19 cellular contexts compared by ENCODE assay signal in the genomic region with DNA sequence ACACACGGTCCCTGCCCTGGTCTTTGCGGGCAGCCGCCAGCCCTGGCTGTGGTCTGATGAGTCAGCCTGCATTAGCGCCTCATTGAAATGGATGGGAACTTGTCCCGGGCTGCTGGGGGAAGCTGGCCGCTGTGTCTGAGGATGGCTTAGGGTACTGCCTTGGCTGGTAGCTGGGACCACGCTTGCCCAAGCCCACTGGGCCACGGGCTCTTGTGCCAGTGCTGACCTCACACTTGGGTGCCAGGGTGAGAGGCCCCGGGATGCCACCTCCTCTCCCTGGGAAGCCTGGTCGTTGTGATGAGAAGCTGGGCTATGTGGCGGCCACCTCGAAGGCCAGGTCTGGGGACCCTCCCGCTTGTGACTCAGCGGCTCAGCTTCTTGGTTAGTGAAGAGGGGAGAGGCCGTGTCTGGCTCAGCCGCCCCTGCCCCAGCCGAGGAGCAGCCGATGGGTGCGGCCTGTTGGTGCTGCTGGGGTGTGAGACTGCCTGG. TPM values are rescaled to one million over a fixed set of nuclear protein-coding genes. Genes with fewer than 3 reads are reported as not detected.
DNase-seq lines count a peak whose midpoint lies in the region; ATAC-seq and TF ChIP-seq lines count a peak whose summit lies in the region.
"Had no signal": no experiment of that assay in that cellular context is flagged by ENCODE, and none has a peak within 500 bp of the region (broad histone marks: within the 10 kb centered on the region; RNA-seq: fewer than 3 reads in every experiment).

No MANE protein-coding gene starts in this region.

- in situ Hi-C loops in brain microvascular endothelial cell (cut with HindIII; ENCODE audit: low pct_ligation_motif_present, low sequenced_read_pairs): no loop called here

- no peaks in the 10 kb centered on the region for H3K9me3 Mint-ChIP-seq in activated naive CD4-positive, alpha-beta T cell treated with anti-CD3 and anti-CD28 coated beads for 36 hours
- H3K9me3 Mint-ChIP-seq: activated naive CD4-positive, alpha-beta T cell treated with anti-CD3 and anti-CD28 coated beads, Interleukin-2, amount 50 U/mL, for 72 hours had no signal

- intact Hi-C loops in sciatic nerve (cut with DNase I): no loop called here
- intact Hi-C loops in activated naive CD4-positive, alpha-beta T cell treated with anti-CD3 and anti-CD28 coated beads for 36 hours (cut with micrococcal nuclease): no loop called here

- H3K4me2 ChIP-seq in osteoblast (ENCODE audit: insufficient read depth, low read length): no peak overlapping the region

- H3K27ac ChIP-seq in brain microvascular endothelial cell: no peak overlapping the region
- H3K27ac ChIP-seq in osteoblast (ENCODE audit: low read depth, low read length): no peak overlapping the region
- H3K27ac ChIP-seq: left lung, VCaP had no signal

- no peaks in the 10 kb centered on the region for H3K36me3 Mint-ChIP-seq in activated naive CD4-positive, alpha-beta T cell treated with anti-CD3 and anti-CD28 coated beads for 36 hours (ENCODE audit: low read depth)
- H3K36me3 Mint-ChIP-seq: activated CD8-positive, alpha-beta memory T cell treated with anti-CD3 and anti-CD28 coated beads, Interleukin-2, amount 10 ng/mL, durations not matched to agents 7 days and 5 days; activated naive CD4-positive, alpha-beta T cell treated with anti-CD3 and anti-CD28 coated beads, Interleukin-2, amount 50 U/mL, for 72 hours had no signal

- no peaks in the 10 kb centered on the region for H3K4me1 Mint-ChIP-seq in activated naive CD4-positive, alpha-beta T cell treated with anti-CD3 and anti-CD28 coated beads for 36 hours (ENCODE audit: low read depth)
- H3K4me1 Mint-ChIP-seq: activated CD8-positive, alpha-beta memory T cell treated with anti-CD3 and anti-CD28 coated beads, Interleukin-2, amount 10 ng/mL, durations not matched to agents 7 days and 5 days had no signal

- no peak for TF ChIP-seq CTCF in brain microvascular endothelial cell (IDR thresholded peaks at IDR 0.05; ENCODE audit: low read depth, low read length, missing control alignments)
- TF ChIP-seq CTCF in osteoblast (IDR thresholded peaks at IDR 0.05; ENCODE audit: extremely low read depth, low read depth, low read length): no peak

- CTCF ChIA-PET in activated naive CD4-positive, alpha-beta T cell treated with anti-CD3 and anti-CD28 coated beads for 36 hours (lab: Charles Lee): no interaction called here

- H3K9me3 ChIP-seq in osteoblast (ENCODE audit: low read depth, low read length): no peaks in the 10 kb centered on the region
- H3K9me3 ChIP-seq: heart left ventricle, left lung had no signal

- H3K4me1 ChIP-seq in osteoblast (ENCODE audit: insufficient read depth, low read length): peaks cover 3% of the 10 kb centered on the region

- DNase-seq in EL: peak; percentile 26
- DNase-seq in MV-4-11 (lab: John Stamatoyannopoulos, UW): peak; percentile 1
- DNase-seq in brain microvascular endothelial cell: peak; percentile 54
- DNase-seq in osteoblast (ENCODE audit: insufficient read length, low spot score, missing footprints): peak; percentile 99
- no peak for DNase-seq in cerebellar nuclear complex (lab: John Stamatoyannopoulos, UW)
- no peak for DNase-seq in NCI-H226
- no peak for DNase-seq in sciatic nerve (ENCODE audit: low spot score)
- DNase-seq in activated naive CD4-positive, alpha-beta T cell treated with anti-CD3 and anti-CD28 coated beads for 36 hours: no peak
- DNase-seq: activated CD8-positive, alpha-beta memory T cell treated with anti-CD3 and anti-CD28 coated beads, Interleukin-2, amount 10 ng/mL, durations not matched to agents 7 days and 5 days; central memory CD4-positive, alpha-beta T cell; GDM1; heart left ventricle; left lung; NCI-H1105 treated with DMSO at 0.1 percent for 48 hours; NCI-H748 treated with DMSO at 0.1 percent for 48 hours; right cardiac atrium; stimulated activated naive CD4-positive, alpha-beta T cell treated with Interleukin-2 at 50 U/mL for 16 hours had no signal

- H3K36me3 ChIP-seq in brain microvascular endothelial cell (replicated peaks) (no peaks in the 10 kb centered on the region), osteoblast (ENCODE audit: insufficient read depth, low read length) (no peaks in the 10 kb centered on the region)
- H3K36me3 ChIP-seq: heart left ventricle, left lung had no signal

- no peaks in the 10 kb centered on the region for H3K79me2 ChIP-seq in osteoblast (ENCODE audit: insufficient read depth, low read length)

- peaks cover 7% of the 10 kb centered on the region for H3K27me3 Mint-ChIP-seq in activated naive CD4-positive, alpha-beta T cell treated with anti-CD3 and anti-CD28 coated beads for 36 hours (ENCODE audit: low read depth)
- H3K27me3 Mint-ChIP-seq: activated CD8-positive, alpha-beta memory T cell treated with anti-CD3 and anti-CD28 coated beads, Interleukin-2, amount 10 ng/mL, durations not matched to agents 7 days and 5 days had no signal

- no peak overlapping the region for H3K27ac Mint-ChIP-seq in activated naive CD4-positive, alpha-beta T cell treated with anti-CD3 and anti-CD28 coated beads for 36 hours
- H3K27ac Mint-ChIP-seq: activated CD8-positive, alpha-beta memory T cell treated with anti-CD3 and anti-CD28 coated beads, Interleukin-2, amount 10 ng/mL, durations not matched to agents 7 days and 5 days; activated naive CD4-positive, alpha-beta T cell treated with anti-CD3 and anti-CD28 coated beads, Interleukin-2, amount 50 U/mL, for 72 hours had no signal

- no peak overlapping the region for H2AFZ ChIP-seq in osteoblast (ENCODE audit: low read length)

- H3K27me3 ChIP-seq in brain microvascular endothelial cell (replicated peaks): no peaks in the 10 kb centered on the region
- peaks cover 27% of the 10 kb centered on the region for H3K27me3 ChIP-seq in osteoblast (ENCODE audit: insufficient read depth, low read length)

- H4K20me1 ChIP-seq in osteoblast (ENCODE audit: insufficient read depth, low read length): no peaks in the 10 kb centered on the region

- no peak for ATAC-seq in sciatic nerve
- ATAC-seq: activated CD8-positive, alpha-beta memory T cell treated with anti-CD3 and anti-CD28 coated beads, Interleukin-2, amount 10 ng/mL, durations not matched to agents 7 days and 5 days; activated naive CD4-positive, alpha-beta T cell treated with anti-CD3 and anti-CD28 coated beads, Interleukin-2, amount 50 U/mL, for 72 hours; heart left ventricle; left lung; right cardiac atrium had no signal

- H3K4me3 ChIP-seq in brain microvascular endothelial cell (ENCODE audit: low read depth, low read length): no peak overlapping the region
- H3K4me3 ChIP-seq in osteoblast (ENCODE audit: insufficient read depth, low read length): no peak overlapping the region
- H3K4me3 ChIP-seq: heart left ventricle, left lung had no signal

- no peak overlapping the region for H3K4me3 Mint-ChIP-seq in activated naive CD4-positive, alpha-beta T cell treated with anti-CD3 and anti-CD28 coated beads for 36 hours
- H3K4me3 Mint-ChIP-seq: activated CD8-positive, alpha-beta memory T cell treated with anti-CD3 and anti-CD28 coated beads, Interleukin-2, amount 10 ng/mL, durations not matched to agents 7 days and 5 days had no signal

RNA-seq across cellular contexts. Expression of a gene that starts 10.7 kb away (rescaled TPM):
- under 0.01 TPM in 2 replicates for total RNA-seq in osteoblast
- total RNA-seq in sciatic nerve: 4.1 TPM
- total RNA-seq in activated naive CD4-positive, alpha-beta T cell treated with anti-CD3 and anti-CD28 coated beads for 36 hours: under 1 TPM; 0.50 to 0.84 TPM

Comparison
In these comparisons a context has a peak if more than half of its experiments do, and no peak if none do; other contexts are left out.
1. DNase-seq: peak in EL (single experiment), MV-4-11 (single experiment), brain microvascular endothelial cell (single experiment) and osteoblast (single experiment); none in cerebellar nuclear complex (0 of 2), NCI-H226 (single experiment), sciatic nerve (single experiment) and activated naive CD4-positive, alpha-beta T cell treated with anti-CD3 and anti-CD28 coated beads for 36 hours (single experiment).